ENCODE assay signal across 1 cellular context in the genomic region with DNA sequence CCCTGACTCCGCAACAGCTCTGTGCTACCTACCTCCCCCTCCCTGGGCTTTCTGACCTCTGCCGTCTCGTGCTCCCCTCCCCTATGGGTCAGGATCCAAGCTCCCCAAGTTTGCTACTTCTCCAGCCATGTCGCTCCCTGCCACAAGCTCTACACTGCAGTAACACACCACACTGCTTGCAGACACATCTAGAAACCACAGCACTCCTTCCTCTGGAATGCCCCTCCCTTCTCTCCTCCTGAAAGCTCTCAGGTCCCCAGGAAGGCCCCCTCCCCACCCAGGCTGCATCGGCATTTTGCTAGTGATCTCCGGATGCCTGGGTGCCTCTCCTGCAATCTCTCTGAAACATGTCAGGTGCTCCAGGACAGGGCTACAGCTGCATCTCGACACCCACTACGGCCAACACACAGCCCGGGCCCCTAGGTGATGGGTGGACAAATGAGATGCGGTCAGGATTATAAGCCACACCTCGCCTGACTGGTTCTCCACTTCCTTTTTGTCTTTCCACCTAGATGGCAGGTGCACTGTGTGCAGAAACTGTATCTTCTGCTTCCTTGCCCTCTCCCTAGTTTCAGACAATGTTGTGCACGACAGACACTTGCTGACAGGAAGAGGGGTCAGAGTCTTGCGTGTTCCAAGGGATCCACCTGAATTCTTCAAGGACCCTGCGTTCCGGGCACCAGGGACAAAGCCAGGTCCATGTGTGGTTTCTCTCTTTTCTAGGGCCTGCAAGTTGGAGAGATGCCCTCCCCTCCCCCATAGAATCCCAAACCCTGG.
TF ChIP-seq lines count a peak whose summit lies in the region.

No MANE protein-coding gene starts in this region.

TF ChIP-seq in GM23338, 12 proteins besides CTCF, POLR2A, EP300 and RAD21 (continued from another document):
- TF ChIP-seq, protein P1, sequence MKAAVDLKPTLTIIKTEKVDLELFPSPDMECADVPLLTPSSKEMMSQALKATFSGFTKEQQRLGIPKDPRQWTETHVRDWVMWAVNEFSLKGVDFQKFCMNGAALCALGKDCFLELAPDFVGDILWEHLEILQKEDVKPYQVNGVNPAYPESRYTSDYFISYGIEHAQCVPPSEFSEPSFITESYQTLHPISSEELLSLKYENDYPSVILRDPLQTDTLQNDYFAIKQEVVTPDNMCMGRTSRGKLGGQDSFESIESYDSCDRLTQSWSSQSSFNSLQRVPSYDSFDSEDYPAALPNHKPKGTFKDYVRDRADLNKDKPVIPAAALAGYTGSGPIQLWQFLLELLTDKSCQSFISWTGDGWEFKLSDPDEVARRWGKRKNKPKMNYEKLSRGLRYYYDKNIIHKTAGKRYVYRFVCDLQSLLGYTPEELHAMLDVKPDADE (IDR thresholded peaks at IDR 0.05) = no peak
- no peak for TF ChIP-seq NANOG (IDR thresholded peaks at IDR 0.05; ENCODE audit: borderline replicate concordance)
- TF ChIP-seq STAT1 (IDR thresholded peaks at IDR 0.05; ENCODE audit: unreplicated experiment) = no peak
- no peak for TF ChIP-seq ZNF462 (CRISPR knock-in tag; IDR thresholded peaks at IDR 0.05)
- no peak for TF ChIP-seq REST (IDR thresholded peaks at IDR 0.05; ENCODE audit: unreplicated experiment)
- TF ChIP-seq ZNF331 (CRISPR knock-in tag; IDR thresholded peaks at IDR 0.05; ENCODE audit: low read depth) = no peak
- TF ChIP-seq CREB1 (CRISPR knock-in tag; IDR thresholded peaks at IDR 0.05; ENCODE audit: low read depth) = no peak
